Comparison of ENCODE assay signal across 1 cellular context in genomic region chr19:58059003-58059671, GRCh38.
A peak's percentile ranks its signal among the peaks of the same experiment; 100 is the strongest.
TF ChIP-seq lines count a peak whose summit lies in the region.

Gene ZNF135, plus strand, starts transcription at chr19:58059282. Its CDS starts 721 bp downstream, at chr19:58060003.

TF ChIP-seq in WTC11, 78 proteins besides CTCF, POLR2A, EP300 and RAD21 (continued from another document):
- TF ChIP-seq, protein P1, sequence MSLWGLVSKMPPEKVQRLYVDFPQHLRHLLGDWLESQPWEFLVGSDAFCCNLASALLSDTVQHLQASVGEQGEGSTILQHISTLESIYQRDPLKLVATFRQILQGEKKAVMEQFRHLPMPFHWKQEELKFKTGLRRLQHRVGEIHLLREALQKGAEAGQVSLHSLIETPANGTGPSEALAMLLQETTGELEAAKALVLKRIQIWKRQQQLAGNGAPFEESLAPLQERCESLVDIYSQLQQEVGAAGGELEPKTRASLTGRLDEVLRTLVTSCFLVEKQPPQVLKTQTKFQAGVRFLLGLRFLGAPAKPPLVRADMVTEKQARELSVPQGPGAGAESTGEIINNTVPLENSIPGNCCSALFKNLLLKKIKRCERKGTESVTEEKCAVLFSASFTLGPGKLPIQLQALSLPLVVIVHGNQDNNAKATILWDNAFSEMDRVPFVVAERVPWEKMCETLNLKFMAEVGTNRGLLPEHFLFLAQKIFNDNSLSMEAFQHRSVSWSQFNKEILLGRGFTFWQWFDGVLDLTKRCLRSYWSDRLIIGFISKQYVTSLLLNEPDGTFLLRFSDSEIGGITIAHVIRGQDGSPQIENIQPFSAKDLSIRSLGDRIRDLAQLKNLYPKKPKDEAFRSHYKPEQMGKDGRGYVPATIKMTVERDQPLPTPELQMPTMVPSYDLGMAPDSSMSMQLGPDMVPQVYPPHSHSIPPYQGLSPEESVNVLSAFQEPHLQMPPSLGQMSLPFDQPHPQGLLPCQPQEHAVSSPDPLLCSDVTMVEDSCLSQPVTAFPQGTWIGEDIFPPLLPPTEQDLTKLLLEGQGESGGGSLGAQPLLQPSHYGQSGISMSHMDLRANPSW (CRISPR knock-in tag; conservative IDR thresholded peaks at IDR 0.05; ENCODE audit: low read depth), result no peak
- TF ChIP-seq ZNF423 (CRISPR knock-in tag; IDR thresholded peaks at IDR 0.05) (no peak), PRRX2 (CRISPR knock-in tag; IDR thresholded peaks at IDR 0.05) (no peak), ESRRA (CRISPR knock-in tag; IDR thresholded peaks at IDR 0.05; ENCODE audit: borderline replicate concordance) (no peak), ZBTB43 (CRISPR knock-in tag; IDR thresholded peaks at IDR 0.05) (0 out of 2 replicates have a peak, but pooled peaks have one; percentile 6), FOXK1 (CRISPR knock-in tag; IDR thresholded peaks at IDR 0.05) (0 out of 2 replicates have a peak, but pooled peaks have one; percentile 57), CREB1 (CRISPR knock-in tag; IDR thresholded peaks at IDR 0.05) (no peak), JUN (CRISPR knock-in tag; IDR thresholded peaks at IDR 0.05) (no peak), ATF6 (CRISPR knock-in tag; IDR thresholded peaks at IDR 0.05) (no peak), GRHL2 (CRISPR knock-in tag; IDR thresholded peaks at IDR 0.05; ENCODE audit: insufficient replicate concordance, severe bottlenecking) (no peak), ZNF281 (CRISPR knock-in tag; IDR thresholded peaks at IDR 0.05) (peak; percentile 97), SOX15 (CRISPR knock-in tag; IDR thresholded peaks at IDR 0.05) (no peak), ATF1 (CRISPR knock-in tag; IDR thresholded peaks at IDR 0.05) (no peak), ZNF121 (CRISPR knock-in tag; IDR thresholded peaks at IDR 0.05) (0 out of 2 replicates have a peak, but pooled peaks have one; percentile 28), NR2C2 (CRISPR knock-in tag; IDR thresholded peaks at IDR 0.05) (no peak), ZNF219 (CRISPR knock-in tag; IDR thresholded peaks at IDR 0.05; ENCODE audit: borderline replicate concordance) (no peak), RORB (CRISPR knock-in tag; IDR thresholded peaks at IDR 0.05) (no peak), IRF1 (CRISPR knock-in tag; IDR thresholded peaks at IDR 0.05) (no peak), OVOL2 (CRISPR knock-in tag; IDR thresholded peaks at IDR 0.05; ENCODE audit: borderline replicate concordance) (no peak), EMX1 (CRISPR knock-in tag; IDR thresholded peaks at IDR 0.05) (no peak), NR1H2 (CRISPR knock-in tag; IDR thresholded peaks at IDR 0.05) (no peak), ZBTB21 (CRISPR knock-in tag; IDR thresholded peaks at IDR 0.05; ENCODE audit: borderline replicate concordance) (no peak; the same call in 1 of the 2 replicates), RELA (CRISPR knock-in tag; IDR thresholded peaks at IDR 0.05; ENCODE audit: borderline replicate concordance) (no peak), GABPB1 (CRISPR knock-in tag; IDR thresholded peaks at IDR 0.05) (peak; percentile 50; the same call in 1 of the 2 replicates), ARID4B (CRISPR knock-in tag; IDR thresholded peaks at IDR 0.05; ENCODE audit: borderline replicate concordance) (peak; percentile 38; the same call in 1 of the 2 replicates), ETV6 (CRISPR knock-in tag; IDR thresholded peaks at IDR 0.05) (no peak), MYBL2 (CRISPR knock-in tag; IDR thresholded peaks at IDR 0.05) (no peak; the same call in 1 of the 2 replicates), ZNF232 (CRISPR knock-in tag; IDR thresholded peaks at IDR 0.05) (0 out of 2 replicates have a peak, but pooled peaks have one; percentile 25)
- TF ChIP-seq, protein P2, sequence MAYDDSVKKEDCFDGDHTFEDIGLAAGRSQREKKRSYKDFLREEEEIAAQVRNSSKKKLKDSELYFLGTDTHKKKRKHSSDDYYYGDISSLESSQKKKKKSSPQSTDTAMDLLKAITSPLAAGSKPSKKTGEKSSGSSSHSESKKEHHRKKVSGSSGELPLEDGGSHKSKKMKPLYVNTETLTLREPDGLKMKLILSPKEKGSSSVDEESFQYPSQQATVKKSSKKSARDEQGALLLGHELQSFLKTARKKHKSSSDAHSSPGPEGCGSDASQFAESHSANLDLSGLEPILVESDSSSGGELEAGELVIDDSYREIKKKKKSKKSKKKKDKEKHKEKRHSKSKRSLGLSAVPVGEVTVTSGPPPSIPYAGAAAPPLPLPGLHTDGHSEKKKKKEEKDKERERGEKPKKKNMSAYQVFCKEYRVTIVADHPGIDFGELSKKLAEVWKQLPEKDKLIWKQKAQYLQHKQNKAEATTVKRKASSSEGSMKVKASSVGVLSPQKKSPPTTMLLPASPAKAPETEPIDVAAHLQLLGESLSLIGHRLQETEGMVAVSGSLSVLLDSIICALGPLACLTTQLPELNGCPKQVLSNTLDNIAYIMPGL (CRISPR knock-in tag; IDR thresholded peaks at IDR 0.05), result no peak
- TF ChIP-seq, protein P3, sequence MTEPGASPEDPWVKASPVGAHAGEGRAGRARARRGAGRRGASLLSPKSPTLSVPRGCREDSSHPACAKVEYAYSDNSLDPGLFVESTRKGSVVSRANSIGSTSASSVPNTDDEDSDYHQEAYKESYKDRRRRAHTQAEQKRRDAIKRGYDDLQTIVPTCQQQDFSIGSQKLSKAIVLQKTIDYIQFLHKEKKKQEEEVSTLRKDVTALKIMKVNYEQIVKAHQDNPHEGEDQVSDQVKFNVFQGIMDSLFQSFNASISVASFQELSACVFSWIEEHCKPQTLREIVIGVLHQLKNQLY (CRISPR knock-in tag; IDR thresholded peaks at IDR 0.05), result no peak
- TF ChIP-seq, protein P4, sequence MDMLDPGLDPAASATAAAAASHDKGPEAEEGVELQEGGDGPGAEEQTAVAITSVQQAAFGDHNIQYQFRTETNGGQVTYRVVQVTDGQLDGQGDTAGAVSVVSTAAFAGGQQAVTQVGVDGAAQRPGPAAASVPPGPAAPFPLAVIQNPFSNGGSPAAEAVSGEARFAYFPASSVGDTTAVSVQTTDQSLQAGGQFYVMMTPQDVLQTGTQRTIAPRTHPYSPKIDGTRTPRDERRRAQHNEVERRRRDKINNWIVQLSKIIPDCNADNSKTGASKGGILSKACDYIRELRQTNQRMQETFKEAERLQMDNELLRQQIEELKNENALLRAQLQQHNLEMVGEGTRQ (CRISPR knock-in tag; IDR thresholded peaks at IDR 0.05), result peak; percentile 10; the same call in 1 of the 2 replicates
- TF ChIP-seq, protein P5, sequence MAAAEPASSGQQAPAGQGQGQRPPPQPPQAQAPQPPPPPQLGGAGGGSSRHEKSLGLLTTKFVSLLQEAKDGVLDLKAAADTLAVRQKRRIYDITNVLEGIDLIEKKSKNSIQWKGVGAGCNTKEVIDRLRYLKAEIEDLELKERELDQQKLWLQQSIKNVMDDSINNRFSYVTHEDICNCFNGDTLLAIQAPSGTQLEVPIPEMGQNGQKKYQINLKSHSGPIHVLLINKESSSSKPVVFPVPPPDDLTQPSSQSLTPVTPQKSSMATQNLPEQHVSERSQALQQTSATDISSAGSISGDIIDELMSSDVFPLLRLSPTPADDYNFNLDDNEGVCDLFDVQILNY (CRISPR knock-in tag; IDR thresholded peaks at IDR 0.05), result 0 out of 2 replicates have a peak, but pooled peaks have one; percentile 25
